Comparison of ENCODE assay signal across 13 cellular contexts in the genomic region with DNA sequence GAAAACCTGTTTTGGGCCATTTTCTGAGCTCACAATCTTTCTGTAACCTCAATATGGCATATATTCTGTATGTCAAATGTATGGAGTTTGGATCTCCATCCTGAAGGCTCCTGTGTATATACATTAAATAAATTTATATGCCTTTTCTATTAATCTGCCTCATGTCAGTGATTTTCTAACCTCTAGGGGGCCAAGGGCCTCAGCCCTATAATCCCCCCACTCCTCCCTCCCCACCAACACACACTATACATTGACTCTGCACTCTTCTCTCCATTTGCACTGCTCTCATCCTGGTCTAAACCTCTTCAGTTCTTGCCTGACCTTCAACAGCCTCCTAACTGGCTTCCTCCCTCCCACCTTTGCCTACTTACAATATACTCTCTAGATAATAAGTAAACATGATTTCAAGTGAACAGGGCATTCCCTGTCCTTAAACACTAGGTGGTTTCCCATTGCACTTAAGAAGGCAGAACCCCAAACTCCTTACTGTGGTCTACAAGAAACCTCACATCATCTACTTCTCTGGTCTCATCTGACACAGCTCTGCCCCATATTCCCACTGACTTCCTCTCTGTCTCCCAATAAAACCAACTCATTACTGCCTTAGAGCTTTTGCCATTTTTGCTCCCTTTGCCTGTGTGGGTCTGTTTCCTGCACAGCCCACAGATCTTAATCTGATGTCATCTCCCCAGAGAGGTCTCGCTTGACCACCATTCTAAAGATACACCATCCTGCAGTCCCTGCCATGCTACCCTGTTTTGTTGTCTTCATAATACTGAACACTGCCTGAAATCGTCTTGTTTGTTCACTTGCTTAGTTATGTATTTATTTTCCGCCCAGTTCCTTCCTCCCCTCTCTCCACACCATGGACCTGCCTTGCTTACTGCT.
A peak's percentile ranks its signal among the peaks of the same experiment; 100 is the strongest.
DNase-seq lines count a peak whose midpoint lies in the region; ATAC-seq lines count a peak whose summit lies in the region.
"Had no signal": no experiment of that assay in that cellular context is flagged by ENCODE, and none has a peak within 500 bp of the region (broad histone marks: within the 10 kb centered on the region; RNA-seq: fewer than 3 reads in every experiment).

No MANE protein-coding gene starts in this region.

- in situ Hi-C loops in KBM-7 (cut with MboI; ENCODE audit: low pct_unique_long_range_greater_than_20kb, low sequenced_read_pairs) = no loop called here

- peak; percentile 19 for DNase-seq in DMS53 treated with DMSO at 0.1 percent for 48 hours (lab: John Stamatoyannopoulos, UW; ENCODE audit: unreplicated experiment)
- peak; percentile 2 for DNase-seq in KBM-7
- DNase-seq in stimulated activated naive CD4-positive, alpha-beta T cell (lab: John Stamatoyannopoulos, UW) = no peak
- DNase-seq in 8988T = no peak
- no peak for DNase-seq in stimulated activated CD4-positive, alpha-beta T cell treated with anti-CD3 and anti-CD28 coated beads, Interleukin-12 subunit alpha, Interleukin-12 subunit beta, amount 100 ng/mL, for 4 hours
- no peak for DNase-seq in stimulated activated CD8-positive, alpha-beta memory T cell treated with anti-CD3 and anti-CD28 coated beads, Interleukin-4, amount 100 ng/mL, for 48 hours
- DNase-seq: activated CD8-positive, alpha-beta memory T cell treated with anti-CD3 and anti-CD28 coated beads, Interleukin-2, amount 50 U/mL, for 48 hours; aorta; GDM1; hippocampal formation; NCI-H2029 had no signal

- ATAC-seq in GM19397 (IDR thresholded peaks at IDR 0.05; ENCODE audit: unreplicated experiment) (peak; percentile 77), HG02870 (IDR thresholded peaks at IDR 0.05; ENCODE audit: unreplicated experiment) (peak; percentile 42)

Comparison
In these comparisons a context has a peak if more than half of its experiments do, and no peak if none do; other contexts are left out.
1. DNase-seq: peak in DMS53 treated with DMSO at 0.1 percent for 48 hours (single experiment) and KBM-7 (single experiment); none in stimulated activated naive CD4-positive, alpha-beta T cell (0 of 6), 8988T (single experiment), stimulated activated CD4-positive, alpha-beta T cell treated with anti-CD3 and anti-CD28 coated beads, Interleukin-12 subunit alpha, Interleukin-12 subunit beta, amount 100 ng/mL, for 4 hours (single experiment) and stimulated activated CD8-positive, alpha-beta memory T cell treated with anti-CD3 and anti-CD28 coated beads, Interleukin-4, amount 100 ng/mL, for 48 hours (single experiment).